23 cellular contexts compared by ENCODE assay signal in genomic region chr9:129250786-129251185, GRCh38.
DNase-seq lines count a peak whose midpoint lies in the region; FAIRE-seq and TF ChIP-seq lines count a peak whose summit lies in the region.
"Had no signal": no experiment of that assay in that cellular context is flagged by ENCODE, and none has a peak within 500 bp of the region (broad histone marks: within the 10 kb centered on the region; RNA-seq: fewer than 3 reads in every experiment).

No MANE protein-coding gene starts in this region.

- no peak overlapping the region for H3K4me3 ChIP-seq in GM23248
- no peak overlapping the region for H3K4me3 ChIP-seq in NB4 (ENCODE audit: low read depth, low read length)
- H3K4me3 ChIP-seq in mammary epithelial cell (replicated peaks in 1 of 3; ENCODE audit: insufficient read depth in 1 of 3, low read depth in 2 of 3, low read length in 3 of 3): no peak overlapping the region
- no peak overlapping the region for H3K4me3 ChIP-seq in keratinocyte (ENCODE audit: control insufficient read depth in 2 of 3, extremely low read depth in 1 of 3, insufficient read depth in 2 of 3, low read depth in 1 of 3, low read length in 3 of 3)
- H3K4me3 ChIP-seq: mucosa of descending colon, transverse colon had no signal

- FAIRE-seq in keratinocyte (lab: Jason Lieb, UNC): peak; percentile 80
- FAIRE-seq: frontal cortex, G401.6 had no signal

- no peaks in the 10 kb centered on the region for H4K20me1 ChIP-seq in GM23248 (ENCODE audit: insufficient read depth)
- no peaks in the 10 kb centered on the region for H4K20me1 ChIP-seq in mammary epithelial cell (ENCODE audit: insufficient read depth, low read length)
- no peaks in the 10 kb centered on the region for H4K20me1 ChIP-seq in keratinocyte (ENCODE audit: control insufficient read depth, extremely low read depth, insufficient read depth, low read length)

- no peak overlapping the region for H3K9ac ChIP-seq in GM23248
- H3K9ac ChIP-seq in mammary epithelial cell (ENCODE audit: insufficient read depth, low read length): no peak overlapping the region
- no peak overlapping the region for H3K9ac ChIP-seq in keratinocyte (ENCODE audit: control insufficient read depth, extremely low read depth, insufficient read depth, low read length)
- H3K9ac ChIP-seq: SK-N-SH had no signal

- no peaks in the 10 kb centered on the region for H3K9me3 ChIP-seq in GM23248 (ENCODE audit: low read depth)
- no peaks in the 10 kb centered on the region for H3K9me3 ChIP-seq in mammary epithelial cell (replicated peaks; ENCODE audit: insufficient read depth, low read length)
- H3K9me3 ChIP-seq in keratinocyte (ENCODE audit: control insufficient read depth, low read depth, low read length): no peaks in the 10 kb centered on the region
- H3K9me3 ChIP-seq: mucosa of descending colon, SK-N-SH, transverse colon had no signal

- BruUV-seq in mammary epithelial cell (replicated peaks; lab: Mats Ljungman, UMichigan): no TSS peak

- no peak for TF ChIP-seq POLR2A in NB4 (IDR thresholded peaks at IDR 0.05; ENCODE audit: extremely low read depth, insufficient read length)

- in situ Hi-C loops in GM23248 (cut with MboI) (no loop called here), mammary epithelial cell (cut with MboI; ENCODE audit: low sequenced_read_pairs in 2 of 2) (no loop called here)

- no peaks in the 10 kb centered on the region for H3K36me3 ChIP-seq in GM23248 (ENCODE audit: low read depth)
- no peaks in the 10 kb centered on the region for H3K36me3 ChIP-seq in mammary epithelial cell (ENCODE audit: insufficient read depth, low read length)
- H3K36me3 ChIP-seq in keratinocyte (ENCODE audit: control insufficient read depth in 2 of 2, extremely low read depth in 1 of 2, insufficient read depth in 2 of 2, low read length in 2 of 2): no peaks in the 10 kb centered on the region
- H3K36me3 ChIP-seq: transverse colon had no signal

- H3K27ac ChIP-seq in GM23248 (no peak overlapping the region), mammary epithelial cell (ENCODE audit: insufficient read depth, low read depth, low read length) (no peak overlapping the region), keratinocyte (ENCODE audit: control insufficient read depth, insufficient read depth, low read length) (no peak overlapping the region)
- H3K27ac ChIP-seq: epithelial cell of prostate, transverse colon had no signal

- H3K27me3 ChIP-seq in GM23248 (replicated peaks; ENCODE audit: insufficient read depth) (no peaks in the 10 kb centered on the region), mammary epithelial cell (ENCODE audit: insufficient read depth, low read length) (no peaks in the 10 kb centered on the region), keratinocyte (ENCODE audit: control insufficient read depth, extremely low read depth, insufficient read depth, low read length) (peaks cover 9% of the 10 kb centered on the region)

- H3K79me2 ChIP-seq in GM23248 (ENCODE audit: insufficient read depth) (no peaks in the 10 kb centered on the region), mammary epithelial cell (ENCODE audit: insufficient read depth, low read length) (no peaks in the 10 kb centered on the region), keratinocyte (ENCODE audit: control insufficient read depth, insufficient read depth, low read length) (no peaks in the 10 kb centered on the region)

- TF ChIP-seq CTCF in NB4 (IDR thresholded peaks at IDR 0.05; ENCODE audit: low read depth, low read length): no peak
- TF ChIP-seq CTCF in mammary epithelial cell (conservative IDR thresholded peaks at IDR 0.05 in 1 of 2, IDR thresholded peaks at IDR 0.05 in 1 of 2; ENCODE audit: extremely low read depth in 1 of 2, insufficient read depth in 1 of 2, low read depth in 1 of 2, low read length in 2 of 2): no peak
- no peak for TF ChIP-seq CTCF in keratinocyte (optimal IDR thresholded peaks at IDR 0.05 in 1 of 3, IDR thresholded peaks at IDR 0.05 in 1 of 3, conservative IDR thresholded peaks at IDR 0.05 in 1 of 3; ENCODE audit: extremely low read depth in 1 of 3, insufficient read depth in 2 of 3, low read length in 3 of 3)

- no peaks in the 10 kb centered on the region for H3F3A ChIP-seq in GM23248 (ENCODE audit: insufficient read depth)

- no peak overlapping the region for H2AFZ ChIP-seq in GM23248
- H2AFZ ChIP-seq in mammary epithelial cell (ENCODE audit: low read depth, low read length): no peak overlapping the region
- no peak overlapping the region for H2AFZ ChIP-seq in keratinocyte (ENCODE audit: control insufficient read depth, low read length)

- peak; percentile 30 for DNase-seq in GM23248
- peak; percentile 54 for DNase-seq in NB4 (ENCODE audit: low read depth)
- peak; percentile 56 for DNase-seq in mammary epithelial cell
- no peak for DNase-seq in keratinocyte (ENCODE audit: low read depth, low spot score)
- no peak for DNase-seq in GDM1 (lab: John Stamatoyannopoulos, UW)
- DNase-seq in NCI-H526 treated with DMSO at 0.1 percent for 48 hours (lab: John Stamatoyannopoulos, UW): no peak
- no peak for DNase-seq in activated gamma-delta T cell treated with Interleukin-2 at 50 U/mL for 16 hours
- no peak for DNase-seq in mucosa of gallbladder (ENCODE audit: low spot score)
- DNase-seq: activated CD4-positive, alpha-beta T cell treated with anti-CD3 and anti-CD28 coated beads for 48 hours; activated naive CD4-positive, alpha-beta T cell treated with anti-CD3 and anti-CD28 coated beads, Interleukin-2, amount 50 U/mL, for 16 hours; activated T-cell treated with anti-CD3 and anti-CD28 coated beads, Interleukin-2, amount 50 U/mL, for 4 hours; CD4-positive, alpha-beta memory T cell; DMS 273 treated with DMSO at 0.1 percent for 48 hours; hypothalamus; KG1; NCI-H187 treated with DMSO at 0.1 percent for 48 hours; NCI-H69; SK-N-SH; transverse colon had no signal

- no peaks in the 10 kb centered on the region for H3K9me2 ChIP-seq in GM23248 (ENCODE audit: insufficient read depth)
- H3K9me2 ChIP-seq: SK-N-SH had no signal

- H3K4me2 ChIP-seq in GM23248 (ENCODE audit: unreplicated experiment) (no peak overlapping the region), mammary epithelial cell (ENCODE audit: insufficient read depth, low read depth, low read length) (no peak overlapping the region), keratinocyte (ENCODE audit: control insufficient read depth, extremely low read depth, insufficient read depth, low read depth, low read length) (no peak overlapping the region)
- H3K4me2 ChIP-seq: SK-N-SH had no signal

- dilution Hi-C loops in mammary epithelial cell (cut with HindIII; ENCODE audit: low sequenced_read_pairs) (no loop called here), keratinocyte (cut with MboI; ENCODE audit: extremely low pct_ligation_motif_present, low sequenced_read_pairs) (no loop called here)

- no peaks in the 10 kb centered on the region for H3K4me1 ChIP-seq in GM23248 (ENCODE audit: insufficient read depth)
- peaks cover 6% of the 10 kb centered on the region for H3K4me1 ChIP-seq in mammary epithelial cell (ENCODE audit: insufficient read depth, low read length)
- H3K4me1 ChIP-seq in keratinocyte (ENCODE audit: control insufficient read depth, extremely low read depth, insufficient read depth, low read length): no peaks in the 10 kb centered on the region

- H3K9me1 ChIP-seq in keratinocyte (ENCODE audit: control insufficient read depth, extremely low read depth, insufficient read depth, low read length): no peaks in the 10 kb centered on the region

- intact Hi-C loops in mammary epithelial cell (cut with micrococcal nuclease): no loop called here

- WGBS in GM23248 (ENCODE audit: low coverage in 1 of 2, low lambda C conversion rate in 2 of 2, missing lambda C conversion rate in 2 of 2), 2 experiments: 38 to 53% methylated on average over 2 of the region's 2 CpGs
- 8% methylated on average over 2 of the region's 2 CpGs for WGBS in mammary epithelial cell (ENCODE audit: low coverage, missing lambda C conversion rate)

- CTCF ChIA-PET in mammary epithelial cell (lab: Charles Lee; ENCODE audit: low non-redundant PET): interaction anchor here (0.6 kb wide), 1 partner anchor 154 kb away, joined by 10 read pairs; no protein-coding TSS in a partner anchor

Comparison
In these comparisons a context has a peak if more than half of its experiments do, and no peak if none do; other contexts are left out.
1. DNase-seq: peak in GM23248 (single experiment), NB4 (single experiment) and mammary epithelial cell (single experiment); none in keratinocyte (single experiment), GDM1 (single experiment), NCI-H526 treated with DMSO at 0.1 percent for 48 hours (single experiment), activated gamma-delta T cell treated with Interleukin-2 at 50 U/mL for 16 hours (single experiment) and mucosa of gallbladder (single experiment).